Comparison of ENCODE assay signal across 18 cellular contexts in the genomic region with DNA sequence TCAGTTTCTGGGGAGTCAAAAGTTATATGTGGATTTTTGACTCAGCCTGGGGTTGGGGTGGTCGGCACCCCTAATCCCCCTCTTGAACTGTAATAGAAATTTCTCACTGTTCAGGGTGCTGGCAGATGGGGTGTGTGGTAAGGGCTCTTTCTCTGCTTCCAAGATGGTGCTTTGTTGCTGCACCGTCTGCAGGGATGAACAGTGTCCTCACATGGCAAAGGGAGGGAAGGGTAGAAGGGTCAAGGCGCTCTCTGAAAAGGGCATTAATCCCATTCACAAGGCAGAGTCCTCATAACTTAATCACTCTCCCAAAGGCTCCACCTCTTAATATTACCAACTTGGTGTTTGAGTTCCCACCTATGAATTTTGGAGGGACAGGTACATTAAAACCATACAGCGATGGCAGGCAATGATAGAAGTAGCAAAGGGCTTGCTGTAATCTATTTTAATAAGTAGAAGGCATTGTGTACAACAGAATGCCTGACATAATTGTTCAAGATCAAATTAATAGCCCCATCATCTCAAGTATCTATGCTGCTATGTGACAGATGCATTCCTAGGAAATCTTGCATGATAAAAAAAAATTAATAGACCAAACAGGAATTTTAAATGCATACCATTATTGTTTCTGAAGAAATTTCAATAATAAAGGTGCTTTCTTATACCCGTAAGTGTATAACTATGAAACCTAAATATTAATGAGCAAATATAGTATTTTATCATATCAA.
"Had no signal": no experiment of that assay in that cellular context is flagged by ENCODE, and none has a peak within 500 bp of the region (broad histone marks: within the 10 kb centered on the region; RNA-seq: fewer than 3 reads in every experiment).

No MANE protein-coding gene starts in this region.

- H3K4me1 ChIP-seq: foreskin keratinocyte had no signal

- FAIRE-seq: keratinocyte, urothelium cell line had no signal

- H3K9me3 ChIP-seq: body of pancreas, tibial artery had no signal

- ATAC-seq: activated CD4-positive, alpha-beta T cell treated with anti-CD3 and anti-CD28 coated beads for 36 hours; activated CD8-positive, alpha-beta memory T cell treated with anti-CD3 and anti-CD28 coated beads, Interleukin-2, amount 10 ng/mL, durations not matched to agents 7 days and 5 days; activated T-helper 17 cell treated with anti-CD3 and anti-CD28 coated beads, Interleukin-2, amount 50 U/mL, for 72 hours; body of pancreas; foreskin keratinocyte had no signal

- DNase-seq: activated CD4-positive, alpha-beta memory T cell treated with anti-CD3 and anti-CD28 coated beads for 36 hours; activated CD4-positive, alpha-beta T cell treated with anti-CD3 and anti-CD28 coated beads for 36 hours; activated CD8-positive, alpha-beta memory T cell treated with anti-CD3 and anti-CD28 coated beads, Interleukin-2, amount 10 ng/mL, durations not matched to agents 7 days and 5 days; activated naive CD4-positive, alpha-beta T cell; activated naive CD8-positive, alpha-beta T cell treated with anti-CD3 and anti-CD28 coated beads, Interleukin-2, amount 10 ng/mL, durations not matched to agents 7 days and 5 days; activated T-cell treated with anti-CD3 and anti-CD28 coated beads, Interleukin-2, amount 50 U/mL, for 1 hour; body of pancreas; dermis blood vessel endothelial cell; foreskin keratinocyte; hypothalamus; stimulated activated CD4-positive, alpha-beta T cell treated with anti-CD3 and anti-CD28 coated beads, Interleukin-2, amount 100 ng/mL, for 24 hours; stimulated activated naive CD4-positive, alpha-beta T cell treated with Interleukin-2 at 50 U/mL for 16 hours; tibial artery had no signal

- H3K36me3 ChIP-seq: tibial artery had no signal

- H3K27me3 ChIP-seq: body of pancreas, foreskin keratinocyte, tibial artery had no signal

- H3K27ac ChIP-seq: body of pancreas, epithelial cell of prostate, foreskin keratinocyte, tibial artery had no signal

- H3K4me3 ChIP-seq: body of pancreas, lung, tibial artery had no signal
